Comparison of ENCODE assay signal across 22 cellular contexts in genomic region chrX:103396660-103397059, GRCh38. TPM values are rescaled to one million over a fixed set of nuclear protein-coding genes. Genes with fewer than 3 reads are reported as not detected.
DNase-seq lines count a peak whose midpoint lies in the region; ATAC-seq and TF ChIP-seq lines count a peak whose summit lies in the region.
"Had no signal": no experiment of that assay in that cellular context is flagged by ENCODE, and none has a peak within 500 bp of the region (broad histone marks: within the 10 kb centered on the region; RNA-seq: fewer than 3 reads in every experiment).

No MANE protein-coding gene starts in this region.

- no peak overlapping the region for H2BK15ac ChIP-seq in mesenchymal stem cell (ENCODE audit: low read depth, poor library complexity, severe bottlenecking)

- H2BK5ac ChIP-seq in mesenchymal stem cell (ENCODE audit: low read depth, low read length, poor library complexity, severe bottlenecking), result no peak overlapping the region

- H3K4ac ChIP-seq in mesenchymal stem cell (ENCODE audit: low read depth in 1 of 2, low read length in 2 of 2), result no peak overlapping the region

- no peak overlapping the region for H3K4me3 Mint-ChIP-seq in MCF 10A (ENCODE audit: unreplicated experiment)
- H3K4me3 Mint-ChIP-seq in activated naive CD8-positive, alpha-beta T cell treated with anti-CD3 and anti-CD28 coated beads for 36 hours, result no peak overlapping the region
- H3K4me3 Mint-ChIP-seq: CD4-positive, CD25-positive, alpha-beta regulatory T cell; H9 had no signal

- H2AK5ac ChIP-seq in mesenchymal stem cell (ENCODE audit: low read length, severe bottlenecking), result no peak overlapping the region

- H2AFZ ChIP-seq in mammary epithelial cell (ENCODE audit: low read depth, low read length), result peak overlapping the region; percentile 0
- H2AFZ ChIP-seq in mesenchymal stem cell (ENCODE audit: low read depth, low read length), result no peak overlapping the region
- no peak overlapping the region for H2AFZ ChIP-seq in smooth muscle cell (ENCODE audit: low read depth)

- no peak overlapping the region for H2BK120ac ChIP-seq in mesenchymal stem cell (ENCODE audit: low read depth, low read length)

- H3K27ac ChIP-seq in mammary epithelial cell (ENCODE audit: insufficient read depth, low read depth, low read length), result no peak overlapping the region
- peak overlapping the region; percentile 28 for H3K27ac ChIP-seq in mesenchymal stem cell (ENCODE audit: low read length, poor library complexity, severe bottlenecking)
- peak overlapping the region; percentile 71 for H3K27ac ChIP-seq in smooth muscle cell (ENCODE audit: low read depth)
- H3K27ac ChIP-seq: KMS-11, Peyer's patch had no signal

- no peaks in the 10 kb centered on the region for H3K9me3 ChIP-seq in mammary epithelial cell (replicated peaks; ENCODE audit: insufficient read depth, low read length)
- no peaks in the 10 kb centered on the region for H3K9me3 ChIP-seq in mesenchymal stem cell (ENCODE audit: control insufficient read depth, low read length)
- H3K9me3 ChIP-seq in smooth muscle cell (replicated peaks; ENCODE audit: low read depth), result no peaks in the 10 kb centered on the region
- H3K9me3 ChIP-seq: Peyer's patch had no signal

- no peaks in the 10 kb centered on the region for H3K9me3 Mint-ChIP-seq in MCF 10A (ENCODE audit: unreplicated experiment)
- no peaks in the 10 kb centered on the region for H3K9me3 Mint-ChIP-seq in activated naive CD8-positive, alpha-beta T cell treated with anti-CD3 and anti-CD28 coated beads for 36 hours
- H3K9me3 Mint-ChIP-seq: CD4-positive, CD25-positive, alpha-beta regulatory T cell had no signal

- intact Hi-C loops in mammary epithelial cell (cut with micrococcal nuclease) (no loop called here), MCF 10A (cut with micrococcal nuclease) (loop anchor here (5.0 kb wide), 1 partner anchor 46 kb away; no protein-coding TSS in a partner anchor), head of caudate nucleus (cut with DNase I) (no loop called here)

- H3K4me1 ChIP-seq in mammary epithelial cell (ENCODE audit: insufficient read depth, low read length), result peaks cover 17% of the 10 kb centered on the region
- H3K4me1 ChIP-seq in mesenchymal stem cell (ENCODE audit: control insufficient read depth, insufficient read depth, low read depth, low read length), result peaks cover 4% of the 10 kb centered on the region
- H3K4me1 ChIP-seq in smooth muscle cell (ENCODE audit: low read depth), result no peaks in the 10 kb centered on the region
- H3K4me1 ChIP-seq: Peyer's patch had no signal

- peak overlapping the region in 1 of 2 experiments; percentile 39 for H2BK12ac ChIP-seq in mesenchymal stem cell (ENCODE audit: low read length in 2 of 2)

- H3K79me2 ChIP-seq in mammary epithelial cell (ENCODE audit: insufficient read depth, low read length) (no peaks in the 10 kb centered on the region), smooth muscle cell (ENCODE audit: low read depth) (no peaks in the 10 kb centered on the region)

- no peaks in the 10 kb centered on the region for H3F3A ChIP-seq in smooth muscle cell (ENCODE audit: low read depth)

- TF ChIP-seq CTCF in mammary epithelial cell (conservative IDR thresholded peaks at IDR 0.05 in 1 of 2, IDR thresholded peaks at IDR 0.05 in 1 of 2; ENCODE audit: extremely low read depth in 1 of 2, insufficient read depth in 1 of 2, low read depth in 1 of 2, low read length in 2 of 2), result no peak
- no peak for TF ChIP-seq CTCF in MCF 10A (IDR thresholded peaks at IDR 0.05; ENCODE audit: unreplicated experiment)
- no peak for TF ChIP-seq CTCF in smooth muscle cell (IDR thresholded peaks at IDR 0.05; ENCODE audit: borderline replicate concordance, insufficient read depth, poor library complexity, severe bottlenecking)

- H3K27me3 ChIP-seq in mammary epithelial cell (ENCODE audit: insufficient read depth, low read length), result no peaks in the 10 kb centered on the region
- H3K27me3 ChIP-seq in mesenchymal stem cell (ENCODE audit: control insufficient read depth in 1 of 2, insufficient read depth in 1 of 2, low read length in 2 of 2), result peaks cover 0 to 10% of the 10 kb centered on the region in 2 experiments
- H3K27me3 ChIP-seq in smooth muscle cell (ENCODE audit: low read depth), result no peaks in the 10 kb centered on the region
- H3K27me3 ChIP-seq: Peyer's patch had no signal

- no peak overlapping the region for H3K23ac ChIP-seq in mesenchymal stem cell (ENCODE audit: low read length in 2 of 2)

- BruUV-seq in mammary epithelial cell (replicated peaks; lab: Mats Ljungman, UMichigan) (no TSS peak), MCF 10A (replicated peaks; lab: Mats Ljungman, UMichigan) (no TSS peak)

- DNase-seq in mammary epithelial cell (no peak), MCF 10A (ENCODE audit: unreplicated experiment) (no peak), mesenchymal stem cell (no peak), smooth muscle cell (lab: John Stamatoyannopoulos, UW; ENCODE audit: unreplicated experiment) (no peak), NCI-H1092 (lab: John Stamatoyannopoulos, UW) (no peak), head of caudate nucleus (no peak)
- no peak for DNase-seq in activated naive CD8-positive, alpha-beta T cell treated with anti-CD3 and anti-CD28 coated beads for 36 hours
- DNase-seq: CD4-positive, CD25-positive, alpha-beta regulatory T cell; COR-L47; DMS 273 treated with DMSO at 0.1 percent for 48 hours; DMS79 treated with DMSO at 0.1 percent for 48 hours; H9; NCI-H1417; NCI-H1694 treated with DMSO at 0.1 percent for 48 hours; NCI-H2081 treated with DMSO at 0.1 percent for 48 hours; NCI-H2171 treated with DMSO at 0.1 percent for 48 hours; NCI-H524 treated with DMSO at 0.1 percent for 48 hours; NCI-H82; Peyer's patch had no signal

- H3K36me3 Mint-ChIP-seq in MCF 10A (ENCODE audit: insufficient read depth, unreplicated experiment), result no peaks in the 10 kb centered on the region
- H3K36me3 Mint-ChIP-seq in activated naive CD8-positive, alpha-beta T cell treated with anti-CD3 and anti-CD28 coated beads for 36 hours, result no peaks in the 10 kb centered on the region
- H3K36me3 Mint-ChIP-seq: CD4-positive, CD25-positive, alpha-beta regulatory T cell had no signal

- H4K20me1 ChIP-seq in mammary epithelial cell (ENCODE audit: insufficient read depth, low read length) (no peaks in the 10 kb centered on the region), smooth muscle cell (ENCODE audit: low read depth) (no peaks in the 10 kb centered on the region)

- dilution Hi-C loops in mammary epithelial cell (cut with HindIII; ENCODE audit: low sequenced_read_pairs), result no loop called here

- WGBS in mammary epithelial cell (ENCODE audit: low coverage, missing lambda C conversion rate), result 88% methylated on average over 2 of the region's 2 CpGs
- whole genome bisulfite sequencing in mesenchymal stem cell, result 78% methylated on average over 2 of the region's 2 CpGs
- 48% methylated on average over 2 of the region's 2 CpGs for WGBS in smooth muscle cell (ENCODE audit: low lambda C conversion rate)

- H3K4me1 Mint-ChIP-seq in MCF 10A (ENCODE audit: insufficient read depth, unreplicated experiment), result no peaks in the 10 kb centered on the region
- H3K4me1 Mint-ChIP-seq in activated naive CD8-positive, alpha-beta T cell treated with anti-CD3 and anti-CD28 coated beads for 36 hours, result peaks cover 6% of the 10 kb centered on the region
- H3K4me1 Mint-ChIP-seq: H9 had no signal

- in situ Hi-C loops in mammary epithelial cell (cut with MboI; ENCODE audit: low sequenced_read_pairs in 2 of 2), result no loop called here

- H3K14ac ChIP-seq in mesenchymal stem cell (ENCODE audit: low read length in 2 of 2), result no peak overlapping the region

- H3K4me3 ChIP-seq in mammary epithelial cell (replicated peaks in 1 of 3; ENCODE audit: insufficient read depth in 1 of 3, low read depth in 2 of 3, low read length in 3 of 3) (no peak overlapping the region), mesenchymal stem cell (ENCODE audit: insufficient read depth in 1 of 2, low read depth in 1 of 2, low read length in 2 of 2) (no peak overlapping the region), smooth muscle cell (no peak overlapping the region)
- H3K4me3 ChIP-seq: Peyer's patch had no signal

- H3K79me1 ChIP-seq in mesenchymal stem cell (replicated peaks; ENCODE audit: low read length, poor library complexity, severe bottlenecking), result no peaks in the 10 kb centered on the region

- H3K4me2 ChIP-seq in mammary epithelial cell (ENCODE audit: insufficient read depth, low read depth, low read length) (no peak overlapping the region), mesenchymal stem cell (ENCODE audit: low read length, poor library complexity, severe bottlenecking) (no peak overlapping the region), smooth muscle cell (no peak overlapping the region)
- H3K4me2 ChIP-seq: KMS-11 had no signal

- no peak overlapping the region for H3K27ac Mint-ChIP-seq in MCF 10A (ENCODE audit: low read depth, unreplicated experiment)
- H3K27ac Mint-ChIP-seq in activated naive CD8-positive, alpha-beta T cell treated with anti-CD3 and anti-CD28 coated beads for 36 hours, result peak overlapping the region; percentile 35
- H3K27ac Mint-ChIP-seq: H9 had no signal

- H3K36me3 ChIP-seq in mammary epithelial cell (ENCODE audit: insufficient read depth, low read length) (no peaks in the 10 kb centered on the region), mesenchymal stem cell (ENCODE audit: control insufficient read depth in 1 of 2, insufficient read depth in 2 of 2, low read depth in 1 of 2, low read length in 2 of 2) (no peaks in the 10 kb centered on the region), smooth muscle cell (ENCODE audit: low read depth) (no peaks in the 10 kb centered on the region)
- H3K36me3 ChIP-seq: Peyer's patch had no signal

- CTCF ChIA-PET in mammary epithelial cell (lab: Charles Lee; ENCODE audit: low non-redundant PET) (no interaction called here), MCF 10A (lab: Yijun Ruan, JAX) (no interaction called here)

- ATAC-seq in GM18858 (IDR thresholded peaks at IDR 0.05; ENCODE audit: unreplicated experiment), result no peak

- H3K18ac ChIP-seq in mesenchymal stem cell (ENCODE audit: low read depth in 1 of 2, low read length in 2 of 2), result peak overlapping the region in 1 of 2 experiments; percentile 8

- POLR2A ChIA-PET in MCF 10A (lab: Yijun Ruan, JAX), result interaction anchor here (0.9 to 2.3 kb wide), 2 partner anchors 41 to 45 kb away, joined by 5 to 11 read pairs; partner anchors contain the start of gene TCEAL9

- peaks cover 22% of the 10 kb centered on the region for H3K27me3 Mint-ChIP-seq in MCF 10A (ENCODE audit: insufficient read depth, unreplicated experiment)
- peaks cover 3% of the 10 kb centered on the region for H3K27me3 Mint-ChIP-seq in activated naive CD8-positive, alpha-beta T cell treated with anti-CD3 and anti-CD28 coated beads for 36 hours
- H3K27me3 Mint-ChIP-seq: CD4-positive, CD25-positive, alpha-beta regulatory T cell had no signal

- no peak overlapping the region for H4K91ac ChIP-seq in mesenchymal stem cell (ENCODE audit: low read length)

- H3K9ac ChIP-seq in mammary epithelial cell (ENCODE audit: insufficient read depth, low read length) (no peak overlapping the region), mesenchymal stem cell (ENCODE audit: low read length) (no peak overlapping the region), smooth muscle cell (ENCODE audit: low read depth) (peak overlapping the region; percentile 34)
- H3K9ac ChIP-seq: KMS-11 had no signal

- H4K8ac ChIP-seq in mesenchymal stem cell (ENCODE audit: low read length), result no peak overlapping the region

RNA-seq across cellular contexts. Expression of gene BEX3, which starts 20.3 kb away (rescaled TPM):
- 100 to 1,000 TPM in 1 of 2 donors, 10 to 100 TPM in 1; 93.4 to 146 TPM for total RNA-seq in mammary epithelial cell
- polyA plus RNA-seq in mammary epithelial cell, result 124 TPM
- 42.6 TPM for polyA minus RNA-seq in mammary epithelial cell
- 166 and 173 TPM in 2 replicates for total RNA-seq in MCF 10A (2022)
- 10 to 100 TPM; 31.4 to 31.7 TPM for total RNA-seq in activated naive CD8-positive, alpha-beta T cell treated with anti-CD3 and anti-CD28 coated beads for 36 hours
- 431 TPM for polyA plus RNA-seq in mesenchymal stem cell (2013, experiment 1 of 2)
- polyA plus RNA-seq in mesenchymal stem cell (2013, experiment 2 of 2), result 447 TPM
- total RNA-seq in smooth muscle cell, result 234 and 259 TPM in 2 replicates
- polyA plus RNA-seq in smooth muscle cell, result 445 and 554 TPM in 2 replicates
- total RNA-seq: OCI-LY7 had no signal

RNA-seq across cellular contexts. Expression of gene TCEAL9, which starts 40.4 kb away (rescaled TPM):
- total RNA-seq in mammary epithelial cell (10 to 100 TPM; 44.5 to 71.1 TPM), MCF 10A (2022) (40.3 and 63.9 TPM in 2 replicates), smooth muscle cell (255 and 302 TPM in 2 replicates)
- polyA plus RNA-seq in mammary epithelial cell (45.9 TPM), smooth muscle cell (232 and 267 TPM in 2 replicates)
- 0.98 TPM for polyA minus RNA-seq in mammary epithelial cell
- 10 to 100 TPM in 1 of 2 experiments, 1 to 10 TPM in 1; 9.6 to 10.4 TPM for total RNA-seq in activated naive CD8-positive, alpha-beta T cell treated with anti-CD3 and anti-CD28 coated beads for 36 hours
- polyA plus RNA-seq in mesenchymal stem cell (2013, experiment 1 of 2), result 324 TPM
- 335 TPM for polyA plus RNA-seq in mesenchymal stem cell (2013, experiment 2 of 2)
